In the genomic region with DNA sequence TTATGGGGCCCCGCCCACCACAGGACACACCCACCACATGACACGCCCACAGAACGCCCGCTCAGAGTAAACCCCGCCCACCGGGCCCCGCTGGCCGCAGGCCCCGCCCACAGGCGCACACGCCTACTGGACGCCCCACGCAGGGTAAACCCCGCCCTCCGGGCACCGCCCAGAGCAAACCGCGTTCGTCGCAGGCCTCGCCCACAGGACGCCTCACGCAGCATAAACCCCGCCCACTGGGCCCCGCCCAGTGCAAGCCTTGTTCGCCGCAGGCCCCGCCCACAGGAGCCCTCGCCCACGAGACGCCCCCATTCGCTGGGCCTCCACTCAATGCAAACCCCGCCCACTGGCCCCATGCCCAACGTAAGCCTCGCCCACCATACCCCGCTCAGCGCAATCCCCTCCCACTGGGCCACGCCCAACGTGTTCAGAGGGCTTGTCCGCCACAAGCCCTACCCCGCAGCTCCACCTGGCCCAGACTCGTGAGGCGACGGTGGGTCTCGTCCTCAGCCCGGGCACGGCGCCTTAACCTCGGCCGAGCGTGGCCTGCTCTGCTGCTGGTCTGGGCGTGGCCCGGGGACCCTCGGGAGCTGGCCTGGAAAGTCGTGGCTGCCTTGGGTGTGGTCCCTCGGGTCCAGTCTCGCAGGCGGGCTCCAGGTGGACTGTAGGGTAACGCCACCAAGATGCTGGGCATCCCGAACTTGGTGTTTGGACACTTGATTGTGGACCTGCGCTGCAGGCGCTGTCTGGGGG, we compare ENCODE assay signal across 1 cellular context.
A peak's percentile ranks its signal among the peaks of the same experiment; 100 is the strongest.
TF ChIP-seq lines count a peak whose summit lies in the region.

No MANE protein-coding gene starts in this region.

TF ChIP-seq in K562, 482 proteins besides CTCF, POLR2A, EP300 and RAD21 (continued from another document and continues in another):
- TF ChIP-seq ATF6 (CRISPR knock-in tag; IDR thresholded peaks at IDR 0.05): no peak
- no peak for TF ChIP-seq ZC3H8 (IDR thresholded peaks at IDR 0.05)
- no peak for TF ChIP-seq DIDO1 (tag; IDR thresholded peaks at IDR 0.05; ENCODE audit: low read depth)
- no peak for TF ChIP-seq NCOA2 (IDR thresholded peaks at IDR 0.05; ENCODE audit: partially characterized antibody in 2 of 2)
- no peak for TF ChIP-seq ETV5 (CRISPR knock-in tag; IDR thresholded peaks at IDR 0.05; ENCODE audit: low read depth)
- peak; percentile 85 for TF ChIP-seq ATF7 (IDR thresholded peaks at IDR 0.05)
- no peak for TF ChIP-seq PML (IDR thresholded peaks at IDR 0.05; ENCODE audit: low read length)
- no peak for TF ChIP-seq SPI1 (IDR thresholded peaks at IDR 0.05; ENCODE audit: borderline replicate concordance, low read depth, low read length)
- TF ChIP-seq USF2 (CRISPR knock-in tag; IDR thresholded peaks at IDR 0.05): peak; percentile 68
- TF ChIP-seq PCBP2 (IDR thresholded peaks at IDR 0.05; ENCODE audit: low read depth, low read length, poor library complexity, severe bottlenecking): no peak
- peak; percentile 15; the same call in 1 of the 2 replicates for TF ChIP-seq CHD2 (IDR thresholded peaks at IDR 0.05; ENCODE audit: low read depth, low read length)
- TF ChIP-seq, protein P1, sequence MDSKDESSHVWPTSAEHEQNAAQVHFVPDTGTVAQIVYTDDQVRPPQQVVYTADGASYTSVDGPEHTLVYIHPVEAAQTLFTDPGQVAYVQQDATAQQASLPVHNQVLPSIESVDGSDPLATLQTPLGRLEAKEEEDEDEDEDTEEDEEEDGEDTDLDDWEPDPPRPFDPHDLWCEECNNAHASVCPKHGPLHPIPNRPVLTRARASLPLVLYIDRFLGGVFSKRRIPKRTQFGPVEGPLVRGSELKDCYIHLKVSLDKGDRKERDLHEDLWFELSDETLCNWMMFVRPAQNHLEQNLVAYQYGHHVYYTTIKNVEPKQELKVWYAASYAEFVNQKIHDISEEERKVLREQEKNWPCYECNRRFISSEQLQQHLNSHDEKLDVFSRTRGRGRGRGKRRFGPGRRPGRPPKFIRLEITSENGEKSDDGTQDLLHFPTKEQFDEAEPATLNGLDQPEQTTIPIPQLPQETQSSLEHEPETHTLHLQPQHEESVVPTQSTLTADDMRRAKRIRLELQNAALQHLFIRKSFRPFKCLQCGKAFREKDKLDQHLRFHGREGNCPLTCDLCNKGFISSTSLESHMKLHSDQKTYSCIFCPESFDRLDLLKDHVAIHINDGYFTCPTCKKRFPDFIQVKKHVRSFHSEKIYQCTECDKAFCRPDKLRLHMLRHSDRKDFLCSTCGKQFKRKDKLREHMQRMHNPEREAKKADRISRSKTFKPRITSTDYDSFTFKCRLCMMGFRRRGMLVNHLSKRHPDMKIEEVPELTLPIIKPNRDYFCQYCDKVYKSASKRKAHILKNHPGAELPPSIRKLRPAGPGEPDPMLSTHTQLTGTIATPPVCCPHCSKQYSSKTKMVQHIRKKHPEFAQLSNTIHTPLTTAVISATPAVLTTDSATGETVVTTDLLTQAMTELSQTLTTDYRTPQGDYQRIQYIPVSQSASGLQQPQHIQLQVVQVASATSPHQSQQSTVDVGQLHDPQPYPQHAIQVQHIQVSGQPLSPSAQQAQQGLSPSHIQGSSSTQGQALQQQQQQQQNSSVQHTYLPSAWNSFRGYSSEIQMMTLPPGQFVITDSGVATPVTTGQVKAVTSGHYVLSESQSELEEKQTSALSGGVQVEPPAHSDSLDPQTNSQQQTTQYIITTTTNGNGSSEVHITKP (IDR thresholded peaks at IDR 0.05; ENCODE audit: partially characterized antibody): peak; percentile 39
- TF ChIP-seq LARP7 (IDR thresholded peaks at IDR 0.05): no peak
- peak; percentile 82 for TF ChIP-seq MAX (CRISPR knock-in tag; IDR thresholded peaks at IDR 0.05)
- TF ChIP-seq FOS (IDR thresholded peaks at IDR 0.05; ENCODE audit: extremely low read depth, insufficient read length): no peak
- TF ChIP-seq JUN (IDR thresholded peaks at IDR 0.05; ENCODE audit: borderline replicate concordance, low read depth, low read length): peak; percentile 11; the same call in 1 of the 2 replicates
- no peak for TF ChIP-seq JUN (CRISPR knock-in tag; IDR thresholded peaks at IDR 0.05; ENCODE audit: borderline replicate concordance)
- no peak for TF ChIP-seq NKRF (IDR thresholded peaks at IDR 0.05; ENCODE audit: borderline replicate concordance)
- TF ChIP-seq, protein P2, sequence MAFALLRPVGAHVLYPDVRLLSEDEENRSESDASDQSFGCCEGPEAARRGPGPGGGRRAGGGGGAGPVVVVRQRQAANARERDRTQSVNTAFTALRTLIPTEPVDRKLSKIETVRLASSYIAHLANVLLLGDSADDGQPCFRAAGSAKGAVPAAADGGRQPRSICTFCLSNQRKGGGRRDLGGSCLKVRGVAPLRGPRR (CRISPR knock-in tag; IDR thresholded peaks at IDR 0.05): no peak
- TF ChIP-seq CXXC5 (CRISPR knock-in tag; IDR thresholded peaks at IDR 0.05): peak; percentile 93
- TF ChIP-seq RCOR1 (IDR thresholded peaks at IDR 0.05; ENCODE audit: borderline replicate concordance in 1 of 2, low read depth in 2 of 2, low read length in 2 of 2): no peak; a peak in 1 of 4 replicates
- TF ChIP-seq RB1 (IDR thresholded peaks at IDR 0.05; ENCODE audit: low read depth): peak; percentile 23; the same call in 1 of the 2 replicates
- no peak for TF ChIP-seq GATAD2A (IDR thresholded peaks at IDR 0.05)
- TF ChIP-seq TRIM28 (IDR thresholded peaks at IDR 0.05): no peak
- TF ChIP-seq, protein P3, sequence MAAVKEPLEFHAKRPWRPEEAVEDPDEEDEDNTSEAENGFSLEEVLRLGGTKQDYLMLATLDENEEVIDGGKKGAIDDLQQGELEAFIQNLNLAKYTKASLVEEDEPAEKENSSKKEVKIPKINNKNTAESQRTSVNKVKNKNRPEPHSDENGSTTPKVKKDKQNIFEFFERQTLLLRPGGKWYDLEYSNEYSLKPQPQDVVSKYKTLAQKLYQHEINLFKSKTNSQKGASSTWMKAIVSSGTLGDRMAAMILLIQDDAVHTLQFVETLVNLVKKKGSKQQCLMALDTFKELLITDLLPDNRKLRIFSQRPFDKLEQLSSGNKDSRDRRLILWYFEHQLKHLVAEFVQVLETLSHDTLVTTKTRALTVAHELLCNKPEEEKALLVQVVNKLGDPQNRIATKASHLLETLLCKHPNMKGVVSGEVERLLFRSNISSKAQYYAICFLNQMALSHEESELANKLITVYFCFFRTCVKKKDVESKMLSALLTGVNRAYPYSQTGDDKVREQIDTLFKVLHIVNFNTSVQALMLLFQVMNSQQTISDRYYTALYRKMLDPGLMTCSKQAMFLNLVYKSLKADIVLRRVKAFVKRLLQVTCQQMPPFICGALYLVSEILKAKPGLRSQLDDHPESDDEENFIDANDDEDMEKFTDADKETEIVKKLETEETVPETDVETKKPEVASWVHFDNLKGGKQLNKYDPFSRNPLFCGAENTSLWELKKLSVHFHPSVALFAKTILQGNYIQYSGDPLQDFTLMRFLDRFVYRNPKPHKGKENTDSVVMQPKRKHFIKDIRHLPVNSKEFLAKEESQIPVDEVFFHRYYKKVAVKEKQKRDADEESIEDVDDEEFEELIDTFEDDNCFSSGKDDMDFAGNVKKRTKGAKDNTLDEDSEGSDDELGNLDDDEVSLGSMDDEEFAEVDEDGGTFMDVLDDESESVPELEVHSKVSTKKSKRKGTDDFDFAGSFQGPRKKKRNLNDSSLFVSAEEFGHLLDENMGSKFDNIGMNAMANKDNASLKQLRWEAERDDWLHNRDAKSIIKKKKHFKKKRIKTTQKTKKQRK (IDR thresholded peaks at IDR 0.05; ENCODE audit: borderline replicate concordance, low read depth, low read length): no peak
- TF ChIP-seq NELFE (IDR thresholded peaks at IDR 0.05; ENCODE audit: insufficient read depth, insufficient read length): no peak
- TF ChIP-seq TFE3 (CRISPR knock-in tag; IDR thresholded peaks at IDR 0.05): no peak
- TF ChIP-seq ZNF512 (tag; IDR thresholded peaks at IDR 0.05): no peak
- no peak for TF ChIP-seq MAFK (IDR thresholded peaks at IDR 0.05; ENCODE audit: low read length)
- TF ChIP-seq ZBTB33 (CRISPR knock-in tag; IDR thresholded peaks at IDR 0.05): no peak
- TF ChIP-seq CBX8 (IDR thresholded peaks at IDR 0.05; ENCODE audit: borderline replicate concordance, extremely low read depth, low read depth, low read length, poor library complexity, severe bottlenecking): no peak
- no peak for TF ChIP-seq ZNF764 (CRISPR knock-in tag; IDR thresholded peaks at IDR 0.05; ENCODE audit: low read depth)
- TF ChIP-seq KLF13 (tag; IDR thresholded peaks at IDR 0.05; ENCODE audit: borderline replicate concordance, low read depth): 0 out of 2 replicates have a peak, but pooled peaks have one; percentile 24
- TF ChIP-seq HMG20B (CRISPR knock-in tag; IDR thresholded peaks at IDR 0.05): no peak
- peak; percentile 43; the same call in 1 of the 2 replicates for TF ChIP-seq MXI1 (IDR thresholded peaks at IDR 0.05; ENCODE audit: low read depth, low read length)
- 0 out of 2 replicates have a peak, but pooled peaks have one; percentile 48 for TF ChIP-seq LCOR (CRISPR knock-in tag; IDR thresholded peaks at IDR 0.05)
